20 cellular contexts compared by ENCODE assay signal in genomic region chr3:135172191-135172869, GRCh38.
DNase-seq lines count a peak whose midpoint lies in the region; ATAC-seq, FAIRE-seq and TF ChIP-seq lines count a peak whose summit lies in the region.
"Had no signal": no experiment of that assay in that cellular context is flagged by ENCODE, and none has a peak within 500 bp of the region (broad histone marks: within the 10 kb centered on the region; RNA-seq: fewer than 3 reads in every experiment).

No MANE protein-coding gene starts in this region.

- no peak overlapping the region for H2BK120ac ChIP-seq in H1 (replicated peaks; ENCODE audit: low read depth, low read length)

- DNase-seq in SK-N-SH = peak; percentile 34
- peak; percentile 28 for DNase-seq in NCI-H69 (lab: John Stamatoyannopoulos, UW)
- no peak for DNase-seq in H1 (ENCODE audit: low read depth in 1 of 2, low spot score in 2 of 2)
- no peak for DNase-seq in activated CD4-positive, alpha-beta T cell treated with anti-CD3 and anti-CD28 coated beads, Interleukin-2, amount 10 ng/mL, durations not matched to agents 7 days and 5 days
- DNase-seq in progenitor cell of endocrine pancreas (ENCODE audit: low spot score, unreplicated experiment) = no peak
- no peak for DNase-seq in stimulated activated naive CD8-positive, alpha-beta T cell treated with anti-CD3 and anti-CD28 coated beads, Interleukin-15, amount 100 ng/mL, for 72 hours
- DNase-seq: GM23248, IMR-90, KG1, MM.1S, NCI-H2029, NCI-H524, SHP77, SW 1271 had no signal

- no peak; the same call in 2 of the 3 replicates for ATAC-seq in SK-N-SH treated with all-trans-retinoic acid at 6 μM for 48 hours
- ATAC-seq in stimulated activated naive CD8-positive, alpha-beta T cell treated with anti-CD3 and anti-CD28 coated beads, Interleukin-15, amount 100 ng/mL, for 72 hours = no peak
- ATAC-seq: HCT116, Panc1 had no signal

- TF ChIP-seq RAD21 in SK-N-SH (IDR thresholded peaks at IDR 0.05; ENCODE audit: low read length) = no peak
- peak in 1 of 2 experiments; percentile 42; a peak in 2 of 4 replicates for TF ChIP-seq RAD21 in H1 (IDR thresholded peaks at IDR 0.05 in 1 of 2, conservative IDR thresholded peaks at IDR 0.05 in 1 of 2; ENCODE audit: low read depth in 2 of 2, low read length in 2 of 2)

- H3K23ac ChIP-seq in H1 (ENCODE audit: insufficient read length) = no peak overlapping the region

- TF ChIP-seq EP300 in SK-N-SH (IDR thresholded peaks at IDR 0.05; ENCODE audit: borderline replicate concordance in 1 of 2, low read depth in 1 of 2, low read length in 1 of 2) (no peak; a peak in 1 of 4 replicates), H1 (IDR thresholded peaks at IDR 0.05; ENCODE audit: borderline replicate concordance in 1 of 2, low read depth in 2 of 2, low read length in 2 of 2) (no peak)

- 51% methylated on average over 3 of the region's 3 CpGs for WGBS in SK-N-SH (ENCODE audit: low lambda C conversion rate)
- WGBS in H1 (ENCODE audit: extremely low coverage in 1 of 2, insufficient coverage in 1 of 2, insufficient read length in 1 of 2, insufficient replicate concordance in 2 of 2, low coverage in 1 of 2, low lambda C conversion rate in 2 of 2, missing lambda C conversion rate in 1 of 2), 2 experiments = 88% methylated on average over 3 of the region's 3 CpGs; no CpG with 5 or more reads in 1 of the 2 experiments

- no peak overlapping the region for H3K4ac ChIP-seq in H1 (replicated peaks; ENCODE audit: insufficient read length, low read depth, low read length)

- H3K4me1 ChIP-seq in SK-N-SH (ENCODE audit: control insufficient read depth in 1 of 2, insufficient read depth in 2 of 2, low read depth in 1 of 2, low read length in 1 of 2) (peaks cover 0 to 2% of the 10 kb centered on the region in 2 experiments; a peak in 1 of 4 replicates), H1 (replicated peaks in 1 of 4; ENCODE audit: control insufficient read depth in 3 of 4, insufficient read depth in 4 of 4, low read length in 3 of 4) (peaks cover 2 to 11% (median 6%) of the 10 kb centered on the region in 4 experiments; a peak in 5 of 7 replicates)

- H3K4me3 ChIP-seq in SK-N-SH (ENCODE audit: low read depth in 2 of 2, low read length in 1 of 2) (no peak overlapping the region), H1 (ENCODE audit: extremely low read depth in 1 of 4, insufficient read depth in 2 of 4, low read depth in 3 of 4, low read length in 4 of 4) (no peak overlapping the region)
- H3K4me3 ChIP-seq: GM23248 had no signal

- H3K27ac Mint-ChIP-seq in activated CD4-positive, alpha-beta T cell treated with anti-CD3 and anti-CD28 coated beads, Interleukin-2, amount 10 ng/mL, durations not matched to agents 7 days and 5 days = no peak overlapping the region
- H3K27ac Mint-ChIP-seq in progenitor cell of endocrine pancreas = no peak overlapping the region
- no peak overlapping the region for H3K27ac Mint-ChIP-seq in stimulated activated naive CD8-positive, alpha-beta T cell treated with anti-CD3 and anti-CD28 coated beads, Interleukin-15, amount 100 ng/mL, for 72 hours
- H3K27ac Mint-ChIP-seq: T-helper 1 cell treated with Interleukin-12 subunit alpha and Interleukin-12 subunit beta and Interleukin-4 antibody, amounts not matched to agents 30 μg/mL and 1 μg/mL, for 36 hours had no signal

- H3K14ac ChIP-seq in H1 (ENCODE audit: insufficient read length) = no peak overlapping the region

- H3K27me3 ChIP-seq in SK-N-SH (ENCODE audit: insufficient read depth) = no peaks in the 10 kb centered on the region
- no peaks in the 10 kb centered on the region for H3K27me3 ChIP-seq in H1 (replicated peaks in 1 of 4; ENCODE audit: control insufficient read depth in 3 of 4, extremely low read depth in 1 of 4, insufficient read depth in 3 of 4, low read length in 3 of 4)

- CTCF ChIA-PET in SK-N-SH (lab: Yijun Ruan, JAX) = interaction anchor here (1.1 to 1.4 kb wide), 4 partner anchors 13 to 870 kb away, joined by 3 to 5 read pairs (median 4); partner anchors contain the start of gene EPHB1
- CTCF ChIA-PET in H1 (lab: Charles Lee; ENCODE audit: partially characterized antibody) = interaction anchor here (0.7 to 1.9 kb wide), 8 partner anchors 9 to 377 kb away, joined by 3 to 8 read pairs (median 3); partner anchors contain the start of gene EPHB1
- CTCF ChIA-PET in activated CD4-positive, alpha-beta T cell treated with anti-CD3 and anti-CD28 coated beads, Interleukin-2, amount 10 ng/mL, durations not matched to agents 7 days and 5 days (lab: Charles Lee) = interaction anchor here (0.6 kb wide), 1 partner anchor 23 kb away, joined by 3 read pairs; no protein-coding TSS in a partner anchor

- no peak overlapping the region for H2BK15ac ChIP-seq in H1 (ENCODE audit: low read length)

- no peaks in the 10 kb centered on the region for H3K36me3 Mint-ChIP-seq in activated CD4-positive, alpha-beta T cell treated with anti-CD3 and anti-CD28 coated beads, Interleukin-2, amount 10 ng/mL, durations not matched to agents 7 days and 5 days (ENCODE audit: low read depth)
- no peaks in the 10 kb centered on the region for H3K36me3 Mint-ChIP-seq in progenitor cell of endocrine pancreas (ENCODE audit: insufficient read depth)

- no peaks in the 10 kb centered on the region for H3K9me2 ChIP-seq in SK-N-SH

- no peak overlapping the region for H2BK20ac ChIP-seq in H1 (ENCODE audit: low read length)

- no peaks in the 10 kb centered on the region for H3F3A ChIP-seq in SK-N-SH (replicated peaks; ENCODE audit: insufficient read depth)

- H3K27ac ChIP-seq in SK-N-SH (ENCODE audit: low read depth in 2 of 2, low read length in 1 of 2) (no peak overlapping the region), H1 (ENCODE audit: low read depth, low read length) (no peak overlapping the region)
- H3K27ac ChIP-seq: GM23248, RWPE1 had no signal

- H3K9ac ChIP-seq in SK-N-SH (no peak overlapping the region), H1 (replicated peaks in 1 of 4; ENCODE audit: extremely low read depth in 1 of 4, low read depth in 3 of 4, low read length in 3 of 4) (no peak overlapping the region)
- H3K9ac ChIP-seq: GM23248 had no signal

- POLR2A ChIA-PET in SK-N-SH (lab: Yijun Ruan, JAX) = no interaction called here
- POLR2A ChIA-PET in H1 (lab: Charles Lee; ENCODE audit: partially characterized antibody) = no interaction called here
- POLR2A ChIA-PET in activated CD4-positive, alpha-beta T cell treated with anti-CD3 and anti-CD28 coated beads, Interleukin-2, amount 10 ng/mL, durations not matched to agents 7 days and 5 days (lab: Charles Lee) = no interaction called here

- no peaks in the 10 kb centered on the region for H3K36me3 ChIP-seq in SK-N-SH (replicated peaks in 1 of 2; ENCODE audit: control insufficient read depth in 1 of 2, insufficient read depth in 2 of 2, low read length in 1 of 2)
- H3K36me3 ChIP-seq in H1 (ENCODE audit: control insufficient read depth in 2 of 4, insufficient read depth in 4 of 4, low read length in 3 of 4) = no peaks in the 10 kb centered on the region

- H2AFZ ChIP-seq in SK-N-SH (ENCODE audit: low read depth) (no peak overlapping the region), H1 (ENCODE audit: low read length) (no peak overlapping the region)
- H2AFZ ChIP-seq: GM23248 had no signal

- H4K20me1 ChIP-seq in SK-N-SH (ENCODE audit: insufficient read depth) (no peaks in the 10 kb centered on the region), H1 (replicated peaks in 1 of 2; ENCODE audit: control insufficient read depth in 1 of 2, insufficient read depth in 2 of 2, low read length in 2 of 2) (no peaks in the 10 kb centered on the region)

- no peak overlapping the region for H3K56ac ChIP-seq in H1 (replicated peaks; ENCODE audit: insufficient read length, low read depth, low read length)

- no peak overlapping the region for H3K18ac ChIP-seq in H1 (ENCODE audit: extremely low read depth, low read length)

- peak overlapping the region; percentile 44 for H4K91ac ChIP-seq in H1 (replicated peaks; ENCODE audit: insufficient read length, low read length)

- H3K79me2 ChIP-seq in SK-N-SH (ENCODE audit: insufficient read depth) (no peaks in the 10 kb centered on the region), H1 (ENCODE audit: control insufficient read depth in 1 of 2, insufficient read depth in 2 of 2, low read length in 2 of 2) (no peaks in the 10 kb centered on the region)

- H3K4me2 ChIP-seq in SK-N-SH (no peak overlapping the region), H1 (ENCODE audit: insufficient read depth in 1 of 2, low read depth in 2 of 2, low read length in 2 of 2) (no peak overlapping the region)

- no peaks in the 10 kb centered on the region for H3K9me3 ChIP-seq in SK-N-SH
- H3K9me3 ChIP-seq in H1 (ENCODE audit: insufficient read depth in 2 of 2, low read depth in 1 of 2, low read length in 1 of 2) = no peaks in the 10 kb centered on the region

- peak; percentile 13 for FAIRE-seq in H1 (lab: Jason Lieb, UNC)
- FAIRE-seq: D721Med had no signal

- H3K27me3 Mint-ChIP-seq in activated CD4-positive, alpha-beta T cell treated with anti-CD3 and anti-CD28 coated beads, Interleukin-2, amount 10 ng/mL, durations not matched to agents 7 days and 5 days = no peaks in the 10 kb centered on the region
- H3K27me3 Mint-ChIP-seq in progenitor cell of endocrine pancreas = peaks cover 6% of the 10 kb centered on the region
- no peaks in the 10 kb centered on the region for H3K27me3 Mint-ChIP-seq in stimulated activated naive CD8-positive, alpha-beta T cell treated with anti-CD3 and anti-CD28 coated beads, Interleukin-15, amount 100 ng/mL, for 72 hours

- H2BK12ac ChIP-seq in H1 (ENCODE audit: low read depth, low read length) = 0 out of 2 replicates have a peak overlapping the region, but pooled peaks have one; percentile 20

- no peak overlapping the region for H4K8ac ChIP-seq in H1 (ENCODE audit: extremely low read depth, insufficient read depth, low read length)

- no peaks in the 10 kb centered on the region for H3K9me3 Mint-ChIP-seq in activated CD4-positive, alpha-beta T cell treated with anti-CD3 and anti-CD28 coated beads, Interleukin-2, amount 10 ng/mL, durations not matched to agents 7 days and 5 days
- H3K9me3 Mint-ChIP-seq in progenitor cell of endocrine pancreas (ENCODE audit: low read depth) = no peaks in the 10 kb centered on the region
- peaks cover 0 to 8% of the 10 kb centered on the region in 2 donors for H3K9me3 Mint-ChIP-seq in stimulated activated naive CD8-positive, alpha-beta T cell treated with anti-CD3 and anti-CD28 coated beads, Interleukin-15, amount 100 ng/mL, for 72 hours
- H3K9me3 Mint-ChIP-seq: T-helper 1 cell treated with Interleukin-12 subunit alpha and Interleukin-12 subunit beta and Interleukin-4 antibody, amounts not matched to agents 30 μg/mL and 1 μg/mL, for 36 hours had no signal

- no peak for TF ChIP-seq POLR2A in H1 (IDR thresholded peaks at IDR 0.05; ENCODE audit: control extremely low read depth in 1 of 2, low read depth in 2 of 2, low read length in 2 of 2)

- TF ChIP-seq CTCF in SK-N-SH (IDR thresholded peaks at IDR 0.05) = no peak
- TF ChIP-seq CTCF in H1 (IDR thresholded peaks at IDR 0.05; ENCODE audit: control extremely low read depth in 1 of 3, insufficient read depth in 1 of 3, low read depth in 1 of 3, low read length in 3 of 3) = peak in 1 of 3 experiments; percentile 28; a peak in 1 of 4 replicates
- TF ChIP-seq CTCF in progenitor cell of endocrine pancreas (IDR thresholded peaks at IDR 0.05; ENCODE audit: unreplicated experiment) = no peak

- no peak overlapping the region for H3K4me3 Mint-ChIP-seq in activated CD4-positive, alpha-beta T cell treated with anti-CD3 and anti-CD28 coated beads, Interleukin-2, amount 10 ng/mL, durations not matched to agents 7 days and 5 days
- no peak overlapping the region for H3K4me3 Mint-ChIP-seq in progenitor cell of endocrine pancreas (ENCODE audit: low read depth)
- no peak overlapping the region for H3K4me3 Mint-ChIP-seq in stimulated activated naive CD8-positive, alpha-beta T cell treated with anti-CD3 and anti-CD28 coated beads, Interleukin-15, amount 100 ng/mL, for 72 hours
- H3K4me3 Mint-ChIP-seq: T-helper 1 cell treated with Interleukin-12 subunit alpha and Interleukin-12 subunit beta and Interleukin-4 antibody, amounts not matched to agents 30 μg/mL and 1 μg/mL, for 36 hours had no signal

- H4K5ac ChIP-seq in H1 (ENCODE audit: insufficient read length, low read depth, low read length) = no peak overlapping the region

- no peak overlapping the region for H2BK5ac ChIP-seq in H1 (ENCODE audit: low read depth, low read length)

- no peaks in the 10 kb centered on the region for H3K4me1 Mint-ChIP-seq in activated CD4-positive, alpha-beta T cell treated with anti-CD3 and anti-CD28 coated beads, Interleukin-2, amount 10 ng/mL, durations not matched to agents 7 days and 5 days
- peaks cover 3% of the 10 kb centered on the region for H3K4me1 Mint-ChIP-seq in progenitor cell of endocrine pancreas (ENCODE audit: low read depth)
- no peaks in the 10 kb centered on the region for H3K4me1 Mint-ChIP-seq in stimulated activated naive CD8-positive, alpha-beta T cell treated with anti-CD3 and anti-CD28 coated beads, Interleukin-15, amount 100 ng/mL, for 72 hours

- H2AK5ac ChIP-seq in H1 (ENCODE audit: low read depth, low read length) = no peak overlapping the region

- no peaks in the 10 kb centered on the region for H3K23me2 ChIP-seq in H1 (ENCODE audit: low read depth, low read length)

- H3K79me1 ChIP-seq in H1 (ENCODE audit: low read depth, low read length) = no peaks in the 10 kb centered on the region

Comparison
In these comparisons a context has a peak if more than half of its experiments do, and no peak if none do; other contexts are left out.
1. DNase-seq: peak in SK-N-SH (single experiment) and NCI-H69 (single experiment); none in H1 (0 of 2), activated CD4-positive, alpha-beta T cell treated with anti-CD3 and anti-CD28 coated beads, Interleukin-2, amount 10 ng/mL, durations not matched to agents 7 days and 5 days (single experiment), progenitor cell of endocrine pancreas (single experiment) and stimulated activated naive CD8-positive, alpha-beta T cell treated with anti-CD3 and anti-CD28 coated beads, Interleukin-15, amount 100 ng/mL, for 72 hours (0 of 2).